In the genomic region with DNA sequence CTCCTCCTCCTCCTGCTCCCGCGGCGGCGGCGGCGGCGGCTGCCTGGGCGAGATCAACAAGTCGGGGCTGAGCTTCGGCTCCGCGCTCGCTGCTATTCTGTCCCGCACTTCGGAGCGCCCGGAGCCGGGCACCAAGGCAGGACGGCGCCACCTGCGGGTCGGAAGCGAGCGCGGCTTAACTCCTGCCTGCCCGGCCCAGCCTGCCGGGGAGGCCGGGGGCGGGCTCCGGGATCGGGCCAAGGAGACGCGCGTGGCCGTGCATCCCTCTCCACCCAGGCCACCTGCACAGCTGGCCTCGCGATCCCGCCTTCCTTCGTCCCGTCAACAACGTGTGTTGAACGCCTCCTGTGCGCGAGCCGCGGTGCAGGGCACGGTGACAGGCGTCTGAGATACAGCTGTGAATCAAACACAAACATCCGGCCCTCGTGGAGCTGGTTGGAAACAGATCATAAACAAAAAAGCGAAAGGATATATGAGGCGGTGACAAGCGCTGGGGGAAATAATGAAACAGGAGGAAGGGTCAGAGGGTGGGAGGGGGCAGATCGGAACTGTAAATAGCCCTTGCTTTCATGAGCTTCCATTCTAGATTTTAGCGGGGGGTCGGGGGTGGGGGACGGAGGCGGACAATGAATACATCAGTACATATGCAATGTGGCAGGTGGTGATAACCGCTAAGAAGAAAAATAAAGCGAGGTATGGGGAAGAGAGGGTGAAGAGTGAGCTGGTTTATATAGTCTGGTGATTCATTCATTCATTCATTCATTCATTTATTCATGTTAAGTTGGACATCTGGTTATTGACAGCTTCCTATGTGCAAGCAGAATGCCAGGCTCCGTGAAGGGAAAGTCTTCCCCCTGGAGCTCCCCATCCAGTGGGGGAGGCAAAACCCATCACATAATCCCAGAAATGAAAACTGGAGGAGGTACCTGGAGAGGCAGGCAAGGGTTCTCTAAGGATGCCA, we compare ENCODE assay signal across 8 cellular contexts. TPM values are rescaled to one million over a fixed set of nuclear protein-coding genes. Genes with fewer than 3 reads are reported as not detected.
DNase-seq lines count a peak whose midpoint lies in the region; ATAC-seq and TF ChIP-seq lines count a peak whose summit lies in the region.

No MANE protein-coding gene starts in this region.

- no peaks in the 10 kb centered on the region for H3K9me3 ChIP-seq in neural progenitor cell (ENCODE audit: low read depth)

- H3K27ac ChIP-seq in neural progenitor cell (no peak overlapping the region), substantia nigra (ENCODE audit: low read depth, low read length, poor library complexity, severe bottlenecking) (no peak overlapping the region)

- ATAC-seq in HG03521 (IDR thresholded peaks at IDR 0.05; ENCODE audit: unreplicated experiment) = no peak

- peak overlapping the region; percentile 100 for H3K4me2 ChIP-seq in neural progenitor cell

- H3K27ac Mint-ChIP-seq in neural progenitor cell = peak overlapping the region; percentile 48

- peaks cover 35% of the 10 kb centered on the region for H4K20me1 ChIP-seq in neural progenitor cell (ENCODE audit: low read depth)

- peak overlapping the region; percentile 40 for H3K4me3 ChIP-seq in fibroblast of villous mesenchyme (ENCODE audit: low read depth, low read length)
- peak overlapping the region; percentile 88 for H3K4me3 ChIP-seq in neural progenitor cell

- H3K27me3 Mint-ChIP-seq in neural progenitor cell (ENCODE audit: insufficient read depth, low read depth) = peaks cover 25% of the 10 kb centered on the region

- peak overlapping the region; percentile 99 for H2AFZ ChIP-seq in neural progenitor cell (replicated peaks)

- peaks cover 77% of the 10 kb centered on the region for H3K27me3 ChIP-seq in neural progenitor cell

- H3K36me3 Mint-ChIP-seq in neural progenitor cell = peaks cover 4% of the 10 kb centered on the region

- H3K9me3 Mint-ChIP-seq in neural progenitor cell = no peaks in the 10 kb centered on the region

- H3K36me3 ChIP-seq in neural progenitor cell = no peaks in the 10 kb centered on the region

- no peak overlapping the region for H3K9ac ChIP-seq in neural progenitor cell

- H3K79me2 ChIP-seq in neural progenitor cell (ENCODE audit: low read depth) = no peaks in the 10 kb centered on the region

- peak overlapping the region; percentile 93 for H3K4me3 Mint-ChIP-seq in neural progenitor cell

- H3F3A ChIP-seq in neural progenitor cell (ENCODE audit: low read depth) = peaks cover 9% of the 10 kb centered on the region

- TF ChIP-seq CTCF in fibroblast of villous mesenchyme (IDR thresholded peaks at IDR 0.05; ENCODE audit: insufficient read depth, low read depth, low read length) = peak; percentile 60
- peak; percentile 81 for TF ChIP-seq CTCF in neural progenitor cell (IDR thresholded peaks at IDR 0.05)

- H3K4me1 Mint-ChIP-seq in neural progenitor cell = peaks cover 26% of the 10 kb centered on the region

- DNase-seq in DMS114 treated with DMSO at 0.1 percent for 48 hours (lab: John Stamatoyannopoulos, UW; ENCODE audit: unreplicated experiment) (peak; percentile 89), Kasumi-1 (lab: John Stamatoyannopoulos, UW) (peak; percentile 56 to 73), RPMI7951 (ENCODE audit: low read depth) (peak; percentile 73), fibroblast of villous mesenchyme (ENCODE audit: low read depth) (peak; percentile 60), neural progenitor cell (ENCODE audit: low spot score) (peak; percentile 96), substantia nigra (lab: John Stamatoyannopoulos, UW) (peak in 44 of 49 donors; percentile 13 to 86 (median 56))
- DNase-seq in activated gamma-delta T cell treated with anti-CD3 and anti-CD28 coated beads, Interleukin-2, amount 50 U/mL, for 16 hours (ENCODE audit: low read depth) = peak; percentile 17

- H3K4me1 ChIP-seq in neural progenitor cell = peaks cover 17% of the 10 kb centered on the region

RNA-seq across cellular contexts. Expression of gene KCNB1, which starts 2.0 kb away (rescaled TPM):
- not detected in 2 replicates for total RNA-seq in RPMI7951 (2014; rRNA removed; shearing (Covaris generic))
- total RNA-seq in fibroblast of villous mesenchyme (0.32 TPM in 1 of 2 replicates, not detected in the other), neural progenitor cell (ENCODE audit: low replicate concordance) (0.97 and 1.0 TPM in 2 replicates)

Comparison
In these comparisons a context has a peak if more than half of its experiments do, and no peak if none do; other contexts are left out.
1. DNase-seq: peak in every context shown above with its lines; median percentile 96 in neural progenitor cell; 89 in DMS114 treated with DMSO at 0.1 percent for 48 hours; 73 in RPMI7951; 64 in Kasumi-1; 60 in fibroblast of villous mesenchyme; 56 in substantia nigra; 17 in activated gamma-delta T cell treated with anti-CD3 and anti-CD28 coated beads, Interleukin-2, amount 50 U/mL, for 16 hours.